Comparison of ENCODE assay signal across 18 cellular contexts in the genomic region with DNA sequence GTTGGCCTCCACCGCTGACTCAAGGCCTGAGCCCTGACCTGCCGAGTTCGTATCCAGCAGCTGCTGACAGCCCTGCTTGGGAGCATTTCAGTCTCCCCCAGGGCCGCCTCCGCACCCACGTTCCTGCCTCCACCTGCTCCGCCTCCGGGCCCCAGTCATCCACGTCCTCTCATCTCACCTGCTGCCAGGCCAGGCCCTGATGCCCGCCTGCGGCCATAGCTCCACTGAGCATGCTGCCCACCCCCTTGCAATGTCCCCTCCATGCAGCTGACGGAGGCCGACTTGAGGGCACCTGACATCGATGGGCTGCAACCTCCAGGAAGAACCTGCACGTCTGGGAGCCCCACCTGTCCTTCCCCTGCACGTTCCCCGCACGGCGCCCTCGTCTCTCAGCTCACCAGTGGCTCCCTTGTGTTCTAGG.
"Had no signal": no experiment of that assay in that cellular context is flagged by ENCODE, and none has a peak within 500 bp of the region (broad histone marks: within the 10 kb centered on the region; RNA-seq: fewer than 3 reads in every experiment).

No MANE protein-coding gene starts in this region.

- H3K4me3 ChIP-seq: esophagus squamous epithelium, lower lobe of right lung, skin epidermis, tibial nerve had no signal

- H3K9ac ChIP-seq: parathyroid adenoma had no signal

- H3K27me3 Mint-ChIP-seq: activated CD4-positive, alpha-beta T cell treated with anti-CD3 and anti-CD28 coated beads for 36 hours had no signal

- H3K4me1 ChIP-seq: esophagus squamous epithelium, lower lobe of right lung, parathyroid adenoma had no signal

- FAIRE-seq: astrocyte, colon, endothelial cell of umbilical vein had no signal

- H2AFZ ChIP-seq: parathyroid adenoma had no signal

- DNase-seq: activated CD4-positive, alpha-beta T cell treated with anti-CD3 and anti-CD28 coated beads for 36 hours; activated CD8-positive, alpha-beta memory T cell treated with anti-CD3 and anti-CD28 coated beads, Interleukin-2, amount 50 U/mL, for 4 hours; activated CD8-positive, alpha-beta T cell treated with anti-CD3 and anti-CD28 coated beads, Interleukin-2, amount 10 ng/mL, durations not matched to agents 7 days and 5 days; activated T-cell treated with anti-CD3 and anti-CD28 coated beads, Interleukin-2, amount 50 U/mL, for 72 hours; esophagus squamous epithelium; hypothalamus; lower lobe of right lung; SIG-M5; stimulated activated CD4-positive, alpha-beta T cell treated with anti-CD3 and anti-CD28 coated beads, Interleukin-4, amount 100 ng/mL, for 24 hours; stimulated activated naive CD4-positive, alpha-beta T cell; WERI-Rb-1 had no signal

- H3K9me3 Mint-ChIP-seq: activated T-cell treated with anti-CD3 and anti-CD28 coated beads, Interleukin-2, amount 50 U/mL, for 72 hours; T-helper 1 cell treated with Interleukin-12 subunit alpha and Interleukin-12 subunit beta and Interleukin-4 antibody, amounts not matched to agents 30 μg/mL and 1 μg/mL, for 36 hours had no signal

- H3K27me3 ChIP-seq: esophagus squamous epithelium, tibial nerve had no signal

- H3K9me3 ChIP-seq: esophagus squamous epithelium, lower lobe of right lung, tibial nerve had no signal

- H3K4me3 Mint-ChIP-seq: activated CD4-positive, alpha-beta T cell treated with anti-CD3 and anti-CD28 coated beads for 36 hours; activated CD8-positive, alpha-beta T cell treated with anti-CD3 and anti-CD28 coated beads, Interleukin-2, amount 10 ng/mL, durations not matched to agents 7 days and 5 days; activated T-cell treated with anti-CD3 and anti-CD28 coated beads, Interleukin-2, amount 50 U/mL, for 72 hours; T-helper 1 cell treated with Interleukin-12 subunit alpha and Interleukin-12 subunit beta and Interleukin-4 antibody, amounts not matched to agents 30 μg/mL and 1 μg/mL, for 36 hours had no signal

- H3K27ac Mint-ChIP-seq: activated CD4-positive, alpha-beta T cell treated with anti-CD3 and anti-CD28 coated beads for 36 hours; activated CD8-positive, alpha-beta T cell treated with anti-CD3 and anti-CD28 coated beads, Interleukin-2, amount 10 ng/mL, durations not matched to agents 7 days and 5 days; activated T-cell treated with anti-CD3 and anti-CD28 coated beads, Interleukin-2, amount 50 U/mL, for 72 hours; T-helper 1 cell treated with Interleukin-12 subunit alpha and Interleukin-12 subunit beta and Interleukin-4 antibody, amounts not matched to agents 30 μg/mL and 1 μg/mL, for 36 hours had no signal

- ATAC-seq: activated CD4-positive, alpha-beta T cell treated with anti-CD3 and anti-CD28 coated beads for 36 hours; activated CD8-positive, alpha-beta T cell treated with anti-CD3 and anti-CD28 coated beads, Interleukin-2, amount 10 ng/mL, durations not matched to agents 7 days and 5 days; activated T-cell treated with anti-CD3 and anti-CD28 coated beads, Interleukin-2, amount 50 U/mL, for 72 hours; lower lobe of right lung had no signal

- H3K4me1 Mint-ChIP-seq: activated CD4-positive, alpha-beta T cell treated with anti-CD3 and anti-CD28 coated beads for 36 hours had no signal

- H3K27ac ChIP-seq: esophagus squamous epithelium, lower lobe of right lung, parathyroid adenoma, skin epidermis, tibial nerve, WERI-Rb-1 had no signal
